ENCODE assay signal across 27 cellular contexts in genomic region chr9:27407491-27407890, GRCh38.
DNase-seq lines count a peak whose midpoint lies in the region; ATAC-seq and TF ChIP-seq lines count a peak whose summit lies in the region.
"Had no signal": no experiment of that assay in that cellular context is flagged by ENCODE, and none has a peak within 500 bp of the region (broad histone marks: within the 10 kb centered on the region; RNA-seq: fewer than 3 reads in every experiment).

No MANE protein-coding gene starts in this region.

- H3K36me3 ChIP-seq in heart left ventricle (no peaks in the 10 kb centered on the region), vagina (no peaks in the 10 kb centered on the region)
- H3K36me3 ChIP-seq: heart right ventricle, ovary, sigmoid colon, tibial artery had no signal

- H3K4me3 ChIP-seq in heart left ventricle (no peak overlapping the region), vagina (no peak overlapping the region)
- H3K4me3 ChIP-seq: heart right ventricle, ovary, sigmoid colon, tibial artery had no signal

- H3K27ac ChIP-seq in heart left ventricle (peak overlapping the region in 1 of 12 donors; percentile 6), cingulate gyrus (ENCODE audit: low read depth, low read length) (peak overlapping the region; percentile 84), vagina (peak overlapping the region; percentile 20)
- H3K27ac ChIP-seq: KMS-11, ovary, sigmoid colon, tibial artery had no signal

- no peak for TF ChIP-seq CTCF in heart left ventricle (IDR thresholded peaks at IDR 0.05)
- no peak for TF ChIP-seq CTCF in mesothelial cell of epicardium (IDR thresholded peaks at IDR 0.05; ENCODE audit: unreplicated experiment)
- TF ChIP-seq CTCF in vagina (IDR thresholded peaks at IDR 0.05) = no peak
- TF ChIP-seq CTCF in glutamatergic neuron (IDR thresholded peaks at IDR 0.05; ENCODE audit: partially characterized antibody, unreplicated experiment) = no peak

- DNase-seq in heart left ventricle = no peak
- no peak for DNase-seq in Right ventricle myocardium inferior (ENCODE audit: missing footprints)
- no peak for DNase-seq in mesothelial cell of epicardium (ENCODE audit: low spot score in 2 of 2, unreplicated experiment in 2 of 2)
- no peak for DNase-seq in vagina (ENCODE audit: extremely low spot score in 2 of 2)
- DNase-seq in glutamatergic neuron = no peak
- no peak for DNase-seq in DMS153 treated with DMSO at 0.1 percent for 48 hours (lab: John Stamatoyannopoulos, UW; ENCODE audit: unreplicated experiment)
- DNase-seq in LoVo (ENCODE audit: low spot score) = no peak
- DNase-seq: 8988T; activated CD4-positive, alpha-beta T cell treated with anti-CD3 and anti-CD28 coated beads for 1 hour; activated naive CD4-positive, alpha-beta T cell treated with anti-CD3 and anti-CD28 coated beads, Interleukin-2, amount 50 U/mL, for 16 hours; activated T-cell treated with anti-CD3 and anti-CD28 coated beads, Interleukin-2, amount 50 U/mL, for 48 hours; aorta; Caco-2; GOT3; heart right ventricle; immature natural killer cell; naive thymus-derived CD8-positive, alpha-beta T cell; NCI-H2081; NCI-H510A; ovary; RPMI8226; sigmoid colon; stimulated activated CD4-positive, alpha-beta T cell treated with anti-CD3 and anti-CD28 coated beads, Interleukin-1b, Interleukin-23, amount 100 ng/mL, for 48 hours; stimulated activated naive B cell treated with anti-CD40 and anti-IgM and Interleukin-4, amounts not matched to agents 10 μg/mL and 1 μg/mL and 100 μg/mL, for 72 hours; tibial artery had no signal

- peaks cover 0 to 19% (median 4%) of the 10 kb centered on the region in 12 donors for H3K4me1 ChIP-seq in heart left ventricle
- peaks cover 32% of the 10 kb centered on the region for H3K4me1 ChIP-seq in vagina
- H3K4me1 ChIP-seq: Caco-2 had no signal

- intact Hi-C loops in heart left ventricle (cut with DNase I) = loop anchor here in 1 of 10 donors (10.0 kb wide), 1 partner anchor 47 kb away; no protein-coding TSS in a partner anchor
- intact Hi-C loops in Right ventricle myocardium inferior (cut with DNase I) = no loop called here
- intact Hi-C loops in vagina (cut with DNase I) = no loop called here

- WGBS in heart left ventricle, 4 donors = 36 to 49% (median 41%) methylated on average over 1 of the region's 1 CpG

- TF ChIP-seq POLR2A in heart left ventricle (IDR thresholded peaks at IDR 0.05) (no peak), vagina (IDR thresholded peaks at IDR 0.05) (no peak)

- no peak overlapping the region for H3K4me3 Mint-ChIP-seq in mesothelial cell of epicardium
- H3K4me3 Mint-ChIP-seq in glutamatergic neuron (ENCODE audit: unreplicated experiment) = no peak overlapping the region
- H3K4me3 Mint-ChIP-seq: immature natural killer cell; naive thymus-derived CD8-positive, alpha-beta T cell; stimulated activated naive B cell treated with anti-CD40 and anti-IgM and Interleukin-4, amounts not matched to agents 10 μg/mL and 1 μg/mL and 100 μg/mL, for 72 hours had no signal

- H3K27ac Mint-ChIP-seq in mesothelial cell of epicardium (peak overlapping the region; percentile 63), glutamatergic neuron (ENCODE audit: unreplicated experiment) (no peak overlapping the region)
- H3K27ac Mint-ChIP-seq: immature natural killer cell; naive thymus-derived CD8-positive, alpha-beta T cell; stimulated activated naive B cell treated with anti-CD40 and anti-IgM and Interleukin-4, amounts not matched to agents 10 μg/mL and 1 μg/mL and 100 μg/mL, for 72 hours had no signal

- peaks cover 14% of the 10 kb centered on the region for H3K36me3 Mint-ChIP-seq in mesothelial cell of epicardium
- peaks cover 8% of the 10 kb centered on the region for H3K36me3 Mint-ChIP-seq in glutamatergic neuron (ENCODE audit: unreplicated experiment)
- H3K36me3 Mint-ChIP-seq: immature natural killer cell had no signal

- H3K4me1 Mint-ChIP-seq in mesothelial cell of epicardium (peaks cover 21% of the 10 kb centered on the region), glutamatergic neuron (ENCODE audit: low read depth, unreplicated experiment) (no peaks in the 10 kb centered on the region)
- H3K4me1 Mint-ChIP-seq: immature natural killer cell had no signal

- H3K9me3 Mint-ChIP-seq in mesothelial cell of epicardium (peaks cover 15% of the 10 kb centered on the region), glutamatergic neuron (ENCODE audit: unreplicated experiment) (no peaks in the 10 kb centered on the region)

- H3K9me3 ChIP-seq in heart left ventricle (no peaks in the 10 kb centered on the region), vagina (no peaks in the 10 kb centered on the region)
- H3K9me3 ChIP-seq: Caco-2, ovary, sigmoid colon, tibial artery had no signal

- H3K27me3 ChIP-seq in heart left ventricle = no peaks in the 10 kb centered on the region
- H3K27me3 ChIP-seq in vagina = no peaks in the 10 kb centered on the region
- H3K27me3 ChIP-seq: heart right ventricle, ovary, sigmoid colon, tibial artery had no signal

- H3K27me3 Mint-ChIP-seq in mesothelial cell of epicardium (ENCODE audit: low read depth) (no peaks in the 10 kb centered on the region), glutamatergic neuron (ENCODE audit: unreplicated experiment) (no peaks in the 10 kb centered on the region)
- H3K27me3 Mint-ChIP-seq: naive thymus-derived CD8-positive, alpha-beta T cell; stimulated activated naive B cell treated with anti-CD40 and anti-IgM and Interleukin-4, amounts not matched to agents 10 μg/mL and 1 μg/mL and 100 μg/mL, for 72 hours had no signal

- ATAC-seq in heart left ventricle (peak in 3 of 4 donors; percentile 27 to 60 (median 42)), Right ventricle myocardium inferior (no peak)
- ATAC-seq: naive thymus-derived CD8-positive, alpha-beta T cell had no signal
